Comparison of ENCODE assay signal across 8 cellular contexts in genomic region chr13:52127783-52128702, GRCh38. TPM values are rescaled to one million over a fixed set of nuclear protein-coding genes. Genes with fewer than 3 reads are reported as not detected.
DNase-seq lines count a peak whose midpoint lies in the region; ATAC-seq and TF ChIP-seq lines count a peak whose summit lies in the region.

No MANE protein-coding gene starts in this region.

- H3K4me3 ChIP-seq in LNCaP clone FGC (ENCODE audit: low read depth, low read length) = peak overlapping the region; percentile 55

- ATAC-seq in GM21515 (IDR thresholded peaks at IDR 0.05; ENCODE audit: unreplicated experiment) = peak; percentile 57
- ATAC-seq in omental fat pad (ENCODE audit: low FRiP score) = peak; percentile 74

- BruUV-seq in Calu3 (replicated peaks; lab: Mats Ljungman, UMichigan) = no TSS peak

- peak overlapping the region; percentile 82 for H3K4me3 Mint-ChIP-seq in Calu3 (ENCODE audit: low read depth, unreplicated experiment)
- peak overlapping the region; percentile 94 for H3K4me3 Mint-ChIP-seq in activated naive CD4-positive, alpha-beta T cell treated with anti-CD3 and anti-CD28 coated beads, Interleukin-2, amount 50 U/mL, for 24 hours

- H3K4me1 Mint-ChIP-seq in Calu3 (ENCODE audit: low read depth, unreplicated experiment) = no peaks in the 10 kb centered on the region
- peaks cover 22% of the 10 kb centered on the region for H3K4me1 Mint-ChIP-seq in activated naive CD4-positive, alpha-beta T cell treated with anti-CD3 and anti-CD28 coated beads, Interleukin-2, amount 50 U/mL, for 24 hours

- H3K27me3 Mint-ChIP-seq in Calu3 (ENCODE audit: unreplicated experiment) = no peaks in the 10 kb centered on the region
- H3K27me3 Mint-ChIP-seq in activated naive CD4-positive, alpha-beta T cell treated with anti-CD3 and anti-CD28 coated beads, Interleukin-2, amount 50 U/mL, for 24 hours = peaks cover 2% of the 10 kb centered on the region

- CTCF ChIA-PET in Calu3 (lab: Charles Lee) = interaction anchor here (0.6 to 1.7 kb wide), 12 partner anchors 23 to 842 kb away, joined by 3 to 8 read pairs (median 4); partner anchors contain the start of gene ALG11

- peaks cover 10% of the 10 kb centered on the region for H3K36me3 Mint-ChIP-seq in Calu3 (ENCODE audit: insufficient read depth, unreplicated experiment)
- H3K36me3 Mint-ChIP-seq in activated naive CD4-positive, alpha-beta T cell treated with anti-CD3 and anti-CD28 coated beads, Interleukin-2, amount 50 U/mL, for 24 hours = peaks cover 6% of the 10 kb centered on the region

- TF ChIP-seq CTCF in Calu3 (IDR thresholded peaks at IDR 0.05; ENCODE audit: unreplicated experiment) = peak; percentile 41
- TF ChIP-seq CTCF in LNCaP clone FGC (IDR thresholded peaks at IDR 0.05; ENCODE audit: control insufficient read depth, extremely low read depth, insufficient read depth) = peak; percentile 71
- TF ChIP-seq CTCF in omental fat pad (IDR thresholded peaks at IDR 0.05) = no peak

- intact Hi-C loops in Calu3 (cut with micrococcal nuclease; ENCODE audit: unreplicated experiment) = loop anchor here (1.0 to 2.0 kb wide), 3 partner anchors 127 to 313 kb away; no protein-coding TSS in a partner anchor

- H3K9me3 Mint-ChIP-seq in Calu3 (ENCODE audit: low read depth, unreplicated experiment) = peaks cover 3% of the 10 kb centered on the region
- no peaks in the 10 kb centered on the region for H3K9me3 Mint-ChIP-seq in activated naive CD4-positive, alpha-beta T cell treated with anti-CD3 and anti-CD28 coated beads, Interleukin-2, amount 50 U/mL, for 24 hours

- DNase-seq in Calu3 (peak; percentile 67), LNCaP clone FGC (ENCODE audit: low read depth) (peak; percentile 38), SHP77 treated with DMSO at 0.1 percent for 48 hours (lab: John Stamatoyannopoulos, UW) (peak; percentile 44), glomerular endothelial cell (ENCODE audit: extremely low read depth, low read depth, low spot score) (peak; percentile 57), omental fat pad (ENCODE audit: low spot score) (no peak), ureter (ENCODE audit: low spot score) (peak; percentile 56)

- H3K27ac Mint-ChIP-seq in Calu3 (ENCODE audit: unreplicated experiment) = no peak overlapping the region
- no peak overlapping the region for H3K27ac Mint-ChIP-seq in activated naive CD4-positive, alpha-beta T cell treated with anti-CD3 and anti-CD28 coated beads, Interleukin-2, amount 50 U/mL, for 24 hours

RNA-seq across cellular contexts. Expression of gene NEK5, which starts 0.8 kb away (rescaled TPM):
- 0.38 and 0.54 TPM in 2 replicates for total RNA-seq in Calu3 (2022)
- total RNA-seq in glomerular endothelial cell = 0.05 and 0.18 TPM in 2 replicates
- total RNA-seq in omental fat pad = 1 to 10 TPM in 1 of 4 donors, under 1 TPM in 3; 0.32 to 2.5 (median 0.52) TPM
- total RNA-seq in ureter = 0.23 TPM

RNA-seq across cellular contexts. Expression of gene NEK3, which starts 31.4 kb away (rescaled TPM):
- total RNA-seq in Calu3 (2022) (2.7 and 5.1 TPM in 2 replicates), glomerular endothelial cell (15.4 and 19.0 TPM in 2 replicates), omental fat pad (10 to 100 TPM in 2 of 4 donors, 1 to 10 TPM in 2; 7.5 to 25.1 (median 10.8) TPM), ureter (17.3 TPM)

Comparison
In these comparisons a context has a peak if more than half of its experiments do, and no peak if none do; other contexts are left out.
1. CTCF ChIP-seq: peak in Calu3 (single experiment) and LNCaP clone FGC (single experiment); none in omental fat pad (0 of 3).